In the genomic region with DNA sequence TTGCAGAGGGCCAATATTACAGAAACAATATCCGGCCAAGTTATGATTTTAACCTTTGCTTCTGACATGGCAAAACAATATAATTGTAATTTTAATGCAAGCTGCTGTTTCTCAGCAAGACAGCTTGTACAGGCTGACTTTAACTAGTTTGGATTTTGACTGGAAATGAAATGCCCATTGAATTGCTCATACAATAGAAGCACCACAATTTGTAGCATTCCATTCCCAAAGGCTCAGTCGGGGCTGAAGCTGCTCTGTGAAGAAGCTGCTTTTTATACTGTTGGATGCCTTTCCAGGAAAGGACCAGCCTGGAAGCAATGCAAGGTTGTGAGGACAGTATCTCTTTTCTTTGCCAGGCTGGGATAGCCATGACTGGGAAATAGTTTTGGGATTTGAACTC, we compare ENCODE assay signal across 25 cellular contexts.
DNase-seq lines count a peak whose midpoint lies in the region; ATAC-seq and TF ChIP-seq lines count a peak whose summit lies in the region.
"Had no signal": no experiment of that assay in that cellular context is flagged by ENCODE, and none has a peak within 500 bp of the region (broad histone marks: within the 10 kb centered on the region; RNA-seq: fewer than 3 reads in every experiment).

No MANE protein-coding gene starts in this region.

- ATAC-seq in GM18520 (IDR thresholded peaks at IDR 0.05; ENCODE audit: unreplicated experiment) (no peak), HG03108 (IDR thresholded peaks at IDR 0.05; ENCODE audit: unreplicated experiment) (no peak), GM19324 (IDR thresholded peaks at IDR 0.05; ENCODE audit: low FRiP score, unreplicated experiment) (no peak)
- ATAC-seq: activated T-helper 17 cell treated with anti-CD3 and anti-CD28 coated beads, Interleukin-2, amount 50 U/mL, for 72 hours; left cardiac atrium had no signal

- H3K9me3 ChIP-seq in adipocyte (ENCODE audit: control insufficient read depth, low read length) = no peaks in the 10 kb centered on the region
- H3K9me3 ChIP-seq: prostate gland had no signal

- TF ChIP-seq CTCF in fibroblast of mammary gland (conservative IDR thresholded peaks at IDR 0.05; ENCODE audit: control insufficient read depth, insufficient read depth, low read depth, low read length) (no peak), osteocyte (IDR thresholded peaks at IDR 0.05) (no peak)

- H3K36me3 ChIP-seq in adipocyte (ENCODE audit: control insufficient read depth, insufficient read depth, low read length, severe bottlenecking) = no peaks in the 10 kb centered on the region
- H3K36me3 ChIP-seq: prostate gland had no signal

- no peak overlapping the region for H3K4me3 Mint-ChIP-seq in osteocyte (ENCODE audit: unreplicated experiment)
- H3K4me3 Mint-ChIP-seq: activated naive CD8-positive, alpha-beta T cell; activated T-helper 17 cell treated with anti-CD3 and anti-CD28 coated beads, Interleukin-2, amount 50 U/mL, for 72 hours; mesothelial cell of epicardium had no signal

- no peaks in the 10 kb centered on the region for H3K27me3 Mint-ChIP-seq in osteocyte (ENCODE audit: unreplicated experiment)
- H3K27me3 Mint-ChIP-seq: activated T-helper 17 cell treated with anti-CD3 and anti-CD28 coated beads, Interleukin-2, amount 50 U/mL, for 72 hours had no signal

- H3K36me3 Mint-ChIP-seq in osteocyte (ENCODE audit: unreplicated experiment) = no peaks in the 10 kb centered on the region
- H3K36me3 Mint-ChIP-seq: activated naive CD8-positive, alpha-beta T cell; mesothelial cell of epicardium had no signal

- H3K4me3 ChIP-seq in adipocyte (ENCODE audit: low read length) (no peak overlapping the region), fibroblast of mammary gland (ENCODE audit: control insufficient read depth, low read depth, low read length) (no peak overlapping the region)
- H3K4me3 ChIP-seq: prostate gland had no signal

- no peak overlapping the region for H3K9ac ChIP-seq in adipocyte (ENCODE audit: low read length)

- peaks cover 24% of the 10 kb centered on the region for H3K4me1 Mint-ChIP-seq in osteocyte (ENCODE audit: unreplicated experiment)
- H3K4me1 Mint-ChIP-seq: activated T-helper 17 cell treated with anti-CD3 and anti-CD28 coated beads, Interleukin-2, amount 50 U/mL, for 72 hours had no signal

- DNase-seq in ELR (ENCODE audit: low read depth) (peak; percentile 43), adipocyte (ENCODE audit: low read depth) (peak; percentile 73), fibroblast of mammary gland (ENCODE audit: low read depth) (peak; percentile 44), osteocyte (ENCODE audit: extremely low spot score, unreplicated experiment) (no peak), glomerular visceral epithelial cell (ENCODE audit: extremely low spot score) (no peak)
- DNase-seq: activated CD4-positive, alpha-beta T cell treated with anti-CD3 and anti-CD28 coated beads, Interleukin-2, amount 50 U/mL, for 1 hour; AML-193; dermis blood vessel endothelial cell; DMS79; glutamatergic neuron; left cardiac atrium; NCI-H1417 treated with DMSO at 0.1 percent for 48 hours; NCI-H748 treated with DMSO at 0.1 percent for 48 hours; OCI-M1; SHP77; small intestine; stimulated activated CD4-positive, alpha-beta T cell treated with anti-CD3 and anti-CD28 coated beads, Interleukin-2, amount 100 ng/mL, for 48 hours; stimulated activated naive CD4-positive, alpha-beta T cell treated with Interleukin-2 at 50 U/mL for 16 hours had no signal

- peak overlapping the region; percentile 55 for H3K27ac Mint-ChIP-seq in osteocyte (ENCODE audit: unreplicated experiment)
- H3K27ac Mint-ChIP-seq: activated naive CD8-positive, alpha-beta T cell; activated T-helper 17 cell treated with anti-CD3 and anti-CD28 coated beads, Interleukin-2, amount 50 U/mL, for 72 hours; mesothelial cell of epicardium had no signal

- H3K27me3 ChIP-seq in adipocyte (replicated peaks; ENCODE audit: control insufficient read depth, insufficient read depth, low read length) = no peaks in the 10 kb centered on the region

- no peaks in the 10 kb centered on the region for H3K9me3 Mint-ChIP-seq in osteocyte (ENCODE audit: unreplicated experiment)
- H3K9me3 Mint-ChIP-seq: mesothelial cell of epicardium had no signal

- H3K4me1 ChIP-seq in adipocyte (ENCODE audit: control insufficient read depth, insufficient read depth, low read length) = peaks cover 29% of the 10 kb centered on the region
- H3K4me1 ChIP-seq: prostate gland had no signal

Comparison
In these comparisons a context has a peak if more than half of its experiments do, and no peak if none do; other contexts are left out.
1. DNase-seq: peak in ELR (single experiment), adipocyte (single experiment) and fibroblast of mammary gland (single experiment); none in osteocyte (single experiment) and glomerular visceral epithelial cell (single experiment).